ENCODE assay signal across 1 cellular context in genomic region chr2:237618449-237618848, GRCh38.
TF ChIP-seq lines count a peak whose summit lies in the region.

No MANE protein-coding gene starts in this region.

TF ChIP-seq in HepG2, 621 proteins besides CTCF, POLR2A, EP300 and RAD21:
- TF ChIP-seq ZBTB10 (CRISPR knock-in tag; IDR thresholded peaks at IDR 0.05; ENCODE audit: borderline replicate concordance) (no peak), CBX2 (IDR thresholded peaks at IDR 0.05; ENCODE audit: low read depth, low read length) (no peak), CBX2 (CRISPR knock-in tag; IDR thresholded peaks at IDR 0.05; ENCODE audit: low read depth) (no peak), BATF2 (CRISPR knock-in tag; IDR thresholded peaks at IDR 0.05) (no peak), SYNCRIP (IDR thresholded peaks at IDR 0.05; ENCODE audit: insufficient read depth, low read depth, low read length) (no peak), ZNF607 (CRISPR knock-in tag; IDR thresholded peaks at IDR 0.05; ENCODE audit: borderline replicate concordance) (no peak), E2F1 (CRISPR knock-in tag; IDR thresholded peaks at IDR 0.05) (no peak), CENPX (CRISPR knock-in tag; IDR thresholded peaks at IDR 0.05) (no peak), PAWR (CRISPR knock-in tag; IDR thresholded peaks at IDR 0.05; ENCODE audit: borderline replicate concordance) (no peak)
